Comparison of ENCODE assay signal across 8 cellular contexts in the genomic region with DNA sequence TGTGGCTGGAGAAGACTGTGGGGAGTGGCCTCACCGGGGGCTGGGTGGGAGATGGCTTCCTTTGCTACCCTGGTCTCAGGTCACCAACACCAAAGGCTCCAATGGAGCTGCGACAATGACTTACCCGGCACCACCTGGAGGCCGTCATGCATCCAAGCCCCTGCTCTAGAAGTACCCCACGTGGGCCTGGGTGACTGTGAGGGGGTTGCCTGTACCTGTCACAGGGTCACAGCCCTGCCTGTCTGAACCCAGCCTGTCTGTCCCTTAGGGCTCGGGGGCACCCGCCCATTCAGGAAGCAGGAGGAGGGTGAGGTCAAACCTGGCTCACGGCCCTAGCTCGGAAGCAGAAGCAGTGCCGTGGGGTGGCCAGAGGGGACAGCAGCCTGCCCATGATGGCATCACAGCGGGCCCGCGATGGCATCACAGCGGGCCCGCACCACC. TPM values are rescaled to one million over a fixed set of nuclear protein-coding genes. Genes with fewer than 3 reads are reported as not detected.
A peak's percentile ranks its signal among the peaks of the same experiment; 100 is the strongest.
DNase-seq lines count a peak whose midpoint lies in the region; ATAC-seq, FAIRE-seq and TF ChIP-seq lines count a peak whose summit lies in the region.

No MANE protein-coding gene starts in this region.

- WGBS in esophagus, 2 donors, result 48 to 51% methylated on average over 15 of the region's 15 CpGs
- 64 to 73% (median 72%) methylated on average over 11 to 15 of the region's 15 CpGs for WGBS in small intestine, 3 donors

- no peak overlapping the region for H3K4me3 Mint-ChIP-seq in osteocyte (ENCODE audit: unreplicated experiment)

- H3K4me3 ChIP-seq in RWPE2 (ENCODE audit: severe bottlenecking), result no peak overlapping the region
- H3K4me3 ChIP-seq in esophagus (ENCODE audit: low read depth in 1 of 2, low read length in 2 of 2), result no peak overlapping the region
- no peak overlapping the region for H3K4me3 ChIP-seq in small intestine (ENCODE audit: low read depth in 1 of 2, low read length in 2 of 2)

- peak overlapping the region; percentile 98 for H3K27ac Mint-ChIP-seq in osteocyte (ENCODE audit: unreplicated experiment)

- peaks cover 67% of the 10 kb centered on the region for H3K4me1 Mint-ChIP-seq in osteocyte (ENCODE audit: unreplicated experiment)

- H3K27ac ChIP-seq in RWPE2 (ENCODE audit: poor library complexity, severe bottlenecking) (peak overlapping the region; percentile 92), esophagus (ENCODE audit: low read depth in 2 of 2, low read length in 1 of 2) (peak overlapping the region; percentile 91), small intestine (ENCODE audit: low read depth in 1 of 2, low read length in 1 of 2) (peak overlapping the region in 1 of 2 donors; percentile 50)

- TF ChIP-seq CTCF in RWPE2 (IDR thresholded peaks at IDR 0.05; ENCODE audit: poor library complexity, severe bottlenecking), result no peak
- TF ChIP-seq CTCF in osteocyte (IDR thresholded peaks at IDR 0.05), result no peak

- FAIRE-seq in small intestine (lab: Jason Lieb, UNC), result no peak

- H3K36me3 Mint-ChIP-seq in osteocyte (ENCODE audit: unreplicated experiment), result no peaks in the 10 kb centered on the region

- peak; percentile 29 for DNase-seq in D341Med (ENCODE audit: low spot score)
- DNase-seq in RWPE2 (ENCODE audit: low spot score), result no peak
- no peak for DNase-seq in osteocyte (ENCODE audit: extremely low spot score, unreplicated experiment)
- no peak for DNase-seq in small intestine
- no peak for DNase-seq in SKM-1 treated with dmso at 0.1 percent for 144 hours (lab: John Stamatoyannopoulos, UW; ENCODE audit: unreplicated experiment)
- no peak for DNase-seq in NCI-H510A treated with DMSO at 0.1 percent for 48 hours (lab: John Stamatoyannopoulos, UW)

- H3K36me3 ChIP-seq in RWPE2 (ENCODE audit: low read depth), result no peaks in the 10 kb centered on the region
- no peaks in the 10 kb centered on the region for H3K36me3 ChIP-seq in esophagus (ENCODE audit: control insufficient read depth in 2 of 2, insufficient read depth in 2 of 2, low read length in 1 of 2)
- no peaks in the 10 kb centered on the region for H3K36me3 ChIP-seq in small intestine (ENCODE audit: control insufficient read depth in 2 of 2, insufficient read depth in 2 of 2, low read length in 2 of 2)

- H3K9me3 Mint-ChIP-seq in osteocyte (ENCODE audit: unreplicated experiment), result no peaks in the 10 kb centered on the region

- H3K9me3 ChIP-seq in RWPE2 (ENCODE audit: severe bottlenecking) (no peaks in the 10 kb centered on the region), esophagus (ENCODE audit: control insufficient read depth in 2 of 2, insufficient read depth in 1 of 2, low read depth in 1 of 2, low read length in 1 of 2) (no peaks in the 10 kb centered on the region), small intestine (ENCODE audit: control insufficient read depth, low read depth) (no peaks in the 10 kb centered on the region)

- peaks cover 43% of the 10 kb centered on the region for H3K4me1 ChIP-seq in RWPE2 (ENCODE audit: insufficient read depth, poor library complexity, severe bottlenecking)
- peaks cover 0 to 31% of the 10 kb centered on the region in 2 donors for H3K4me1 ChIP-seq in esophagus (ENCODE audit: control insufficient read depth in 2 of 2, insufficient read depth in 2 of 2, low read length in 1 of 2)
- H3K4me1 ChIP-seq in small intestine (ENCODE audit: control insufficient read depth in 2 of 2, insufficient read depth in 1 of 2, low read depth in 1 of 2, low read length in 1 of 2), result peaks cover 3 to 8% of the 10 kb centered on the region in 2 donors

- H3K27me3 ChIP-seq in RWPE2 (ENCODE audit: insufficient read depth, poor library complexity, severe bottlenecking), result no peaks in the 10 kb centered on the region
- H3K27me3 ChIP-seq in esophagus (ENCODE audit: control insufficient read depth in 1 of 2, insufficient read depth in 2 of 2, low read length in 2 of 2), result no peaks in the 10 kb centered on the region
- no peaks in the 10 kb centered on the region for H3K27me3 ChIP-seq in small intestine (ENCODE audit: control insufficient read depth in 2 of 2, insufficient read depth in 2 of 2, low read length in 2 of 2)

- ATAC-seq in RWPE2 (ENCODE audit: low read depth) (no peak), HG03196 (IDR thresholded peaks at IDR 0.05; ENCODE audit: unreplicated experiment) (no peak)

- H3K27me3 Mint-ChIP-seq in osteocyte (ENCODE audit: unreplicated experiment), result no peaks in the 10 kb centered on the region

RNA-seq across cellular contexts. Expression of a gene that starts 18.9 kb away (rescaled TPM):
- 1 to 10 TPM; 1.5 to 4.4 TPM for polyA plus RNA-seq in esophagus
- 13.1 and 13.4 TPM in 2 replicates for total RNA-seq in osteocyte
- polyA plus RNA-seq in small intestine, result 1 to 10 TPM; 2.5 to 6.6 (median 4.1) TPM

RNA-seq across cellular contexts. Expression of a gene that starts 27.7 kb away (rescaled TPM):
- polyA plus RNA-seq in esophagus (10 to 100 TPM; 10.8 to 11.5 TPM), small intestine (10 to 100 TPM; 26.6 to 30.3 (median 28.2) TPM)
- 16.7 and 20.2 TPM in 2 replicates for total RNA-seq in osteocyte

RNA-seq across cellular contexts. Expression of a gene that starts 33.1 kb away (rescaled TPM):
- 100 to 1,000 TPM; 161 to 184 TPM for polyA plus RNA-seq in esophagus
- 166 and 171 TPM in 2 replicates for total RNA-seq in osteocyte
- polyA plus RNA-seq in small intestine, result 100 to 1,000 TPM; 268 to 434 (median 395) TPM

RNA-seq across cellular contexts. Expression of a gene that starts 51.4 kb away (rescaled TPM):
- polyA plus RNA-seq in esophagus, result 10 to 100 TPM; 50.2 to 81.4 TPM
- 27.5 and 29.9 TPM in 2 replicates for total RNA-seq in osteocyte
- 10 to 100 TPM; 22.8 to 31.4 (median 24.0) TPM for polyA plus RNA-seq in small intestine
